In the genomic region with DNA sequence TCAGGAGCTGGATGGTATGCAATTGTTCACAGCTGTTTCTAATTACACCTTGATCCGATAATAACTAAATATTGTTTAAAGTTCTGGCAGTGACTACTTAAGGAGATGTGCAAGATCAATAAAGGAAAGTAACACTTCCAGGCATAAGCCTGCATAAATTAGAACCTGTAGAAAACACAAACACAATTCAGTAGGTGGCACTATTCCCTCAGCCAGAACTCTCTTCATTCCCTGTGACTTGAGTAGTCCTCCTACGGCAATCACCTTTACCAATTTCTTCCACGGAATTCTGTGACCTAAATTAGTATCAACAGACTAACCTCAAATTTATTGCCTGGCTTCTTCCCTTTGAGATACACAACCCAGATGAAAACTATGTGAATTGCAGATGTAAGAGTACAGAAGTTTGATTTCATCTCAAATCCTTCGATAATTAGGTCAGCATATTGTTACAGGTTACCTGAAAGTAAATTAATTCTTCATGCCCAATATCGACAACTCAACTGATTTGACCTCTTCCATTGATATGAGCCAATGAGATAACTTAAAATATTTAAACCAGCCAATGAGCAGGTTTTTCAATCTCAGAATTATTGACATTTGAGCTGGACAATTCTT, we compare ENCODE assay signal across 8 cellular contexts.
A peak's percentile ranks its signal among the peaks of the same experiment; 100 is the strongest.
DNase-seq lines count a peak whose midpoint lies in the region; ATAC-seq and TF ChIP-seq lines count a peak whose summit lies in the region.

No MANE protein-coding gene starts in this region.

- peak; percentile 52 for ATAC-seq in Right ventricle myocardium inferior
- ATAC-seq in HG02973 (IDR thresholded peaks at IDR 0.05; ENCODE audit: unreplicated experiment): no peak
- ATAC-seq in GM19328 (IDR thresholded peaks at IDR 0.05; ENCODE audit: unreplicated experiment): no peak

- H3K36me3 Mint-ChIP-seq in progenitor cell of endocrine pancreas (ENCODE audit: insufficient read depth): no peaks in the 10 kb centered on the region

- no peaks in the 10 kb centered on the region for H3K9me3 Mint-ChIP-seq in progenitor cell of endocrine pancreas (ENCODE audit: low read depth)

- peaks cover 5% of the 10 kb centered on the region for H3K27me3 Mint-ChIP-seq in progenitor cell of endocrine pancreas

- no peak for DNase-seq in Right ventricle myocardium inferior (ENCODE audit: missing footprints)
- DNase-seq in cardiac septum (ENCODE audit: low spot score): no peak
- peak; percentile 71 for DNase-seq in NCI-H82 (lab: John Stamatoyannopoulos, UW)
- peak; percentile 48 for DNase-seq in fibroblast of gingiva (ENCODE audit: low read depth)
- no peak for DNase-seq in progenitor cell of endocrine pancreas (ENCODE audit: low spot score, unreplicated experiment)
- no peak for DNase-seq in NOMO-1 (lab: John Stamatoyannopoulos, UW; ENCODE audit: unreplicated experiment in 2 of 2)

- peaks cover 9% of the 10 kb centered on the region for H3K4me1 Mint-ChIP-seq in progenitor cell of endocrine pancreas (ENCODE audit: low read depth)

- intact Hi-C loops in Right ventricle myocardium inferior (cut with DNase I) (loop anchor here (1.0 to 2.0 kb wide), 2 partner anchors 140 to 454 kb away; no protein-coding TSS in a partner anchor), cardiac septum (cut with DNase I) (loop anchor here (5.0 kb wide), 2 partner anchors 139 to 454 kb away; a partner anchor contains a TSS)

- no peak overlapping the region for H3K4me3 Mint-ChIP-seq in progenitor cell of endocrine pancreas (ENCODE audit: low read depth)

- H3K27ac Mint-ChIP-seq in progenitor cell of endocrine pancreas: no peak overlapping the region

- peak; percentile 72 for TF ChIP-seq CTCF in progenitor cell of endocrine pancreas (IDR thresholded peaks at IDR 0.05; ENCODE audit: unreplicated experiment)

Comparison
In these comparisons a context has a peak if more than half of its experiments do, and no peak if none do; other contexts are left out.
1. DNase-seq: peak in NCI-H82 (single experiment) and fibroblast of gingiva (single experiment); none in Right ventricle myocardium inferior (single experiment), cardiac septum (single experiment), progenitor cell of endocrine pancreas (single experiment) and NOMO-1 (0 of 2).